Comparison of ENCODE assay signal across 9 cellular contexts in the genomic region with DNA sequence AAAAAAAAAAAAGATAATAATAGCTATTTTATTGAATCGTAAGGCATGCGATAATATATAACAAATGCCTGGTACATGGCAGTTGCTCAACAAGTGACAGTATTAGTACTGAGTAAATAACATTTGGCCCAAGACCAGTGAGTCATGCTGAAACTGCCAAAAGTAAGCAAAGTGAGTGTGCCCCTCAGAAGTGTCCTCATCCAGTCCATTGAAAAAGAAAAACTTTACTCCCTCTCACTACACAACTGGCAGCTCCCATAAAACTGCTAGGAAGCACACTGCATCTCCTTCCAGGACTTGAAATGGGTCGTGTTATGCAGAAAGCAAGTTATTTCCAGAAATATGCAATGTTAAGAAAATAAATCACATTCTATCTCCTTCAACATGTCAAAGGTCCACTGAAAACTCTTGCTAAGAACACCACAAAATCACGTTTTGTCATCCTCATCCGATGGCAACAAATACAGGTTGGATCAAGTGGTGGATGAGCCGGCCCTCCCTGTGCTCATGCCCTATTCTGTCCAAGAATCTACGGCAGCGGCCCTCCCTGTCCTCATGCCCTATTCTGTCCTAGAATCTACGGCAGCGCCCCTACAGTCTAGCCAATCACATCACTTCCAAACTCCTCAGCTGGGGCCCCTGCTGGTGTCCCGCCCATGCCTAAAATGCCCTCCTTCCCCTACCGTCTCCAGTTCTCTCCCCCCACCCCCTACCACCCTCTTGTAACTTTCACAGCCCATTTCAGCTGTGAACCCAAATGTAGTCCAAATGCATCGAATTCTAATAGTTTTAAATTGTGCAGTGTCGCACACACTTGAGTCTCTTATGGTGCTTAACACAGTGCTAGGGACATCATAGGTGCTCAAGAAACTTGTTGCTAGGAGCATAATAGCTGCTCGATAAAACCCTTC.
DNase-seq lines count a peak whose midpoint lies in the region; ATAC-seq and TF ChIP-seq lines count a peak whose summit lies in the region.
"Had no signal": no experiment of that assay in that cellular context is flagged by ENCODE, and none has a peak within 500 bp of the region (broad histone marks: within the 10 kb centered on the region; RNA-seq: fewer than 3 reads in every experiment).

No MANE protein-coding gene starts in this region.

- H3K36me3 ChIP-seq in GM06990 (ENCODE audit: control insufficient read depth, insufficient read depth, low read length) (no peaks in the 10 kb centered on the region), OCI-LY3 (replicated peaks; ENCODE audit: low read depth, low read length) (no peaks in the 10 kb centered on the region), rectal smooth muscle tissue (ENCODE audit: control insufficient read depth, insufficient read depth, low read length) (no peaks in the 10 kb centered on the region)

- ATAC-seq in GM18907 (IDR thresholded peaks at IDR 0.05; ENCODE audit: unreplicated experiment), result no peak
- ATAC-seq in GM21576 (IDR thresholded peaks at IDR 0.05; ENCODE audit: unreplicated experiment), result no peak
- no peak for ATAC-seq in HG02970 (IDR thresholded peaks at IDR 0.05; ENCODE audit: low FRiP score, unreplicated experiment)

- H4K20me1 ChIP-seq in OCI-LY3 (ENCODE audit: insufficient read depth, low read length), result peaks cover 8% of the 10 kb centered on the region; the same call in 1 of the 2 replicates

- peaks cover 48% of the 10 kb centered on the region for H3K79me2 ChIP-seq in OCI-LY3 (ENCODE audit: low read length)

- DNase-seq in GM06990 (ENCODE audit: extremely low read depth, insufficient read length) (no peak), fibroblast of mammary gland (ENCODE audit: low read depth) (peak; percentile 86), GM20000 (ENCODE audit: low spot score) (no peak)
- DNase-seq: islet precursor cell had no signal

- H3K9ac ChIP-seq in OCI-LY3 (ENCODE audit: low read length), result no peak overlapping the region
- H3K9ac ChIP-seq in rectal smooth muscle tissue (ENCODE audit: low read length), result no peak overlapping the region

- H3K27me3 ChIP-seq in GM06990 (replicated peaks; ENCODE audit: control insufficient read depth, insufficient read depth, low read length), result no peaks in the 10 kb centered on the region
- H3K27me3 ChIP-seq in OCI-LY3 (ENCODE audit: low read depth, low read length), result no peaks in the 10 kb centered on the region
- no peaks in the 10 kb centered on the region for H3K27me3 ChIP-seq in rectal smooth muscle tissue (ENCODE audit: control insufficient read depth, insufficient read depth, low read length)

- H3K4me1 ChIP-seq in OCI-LY3 (ENCODE audit: low read length) (peaks cover 16% of the 10 kb centered on the region), rectal smooth muscle tissue (ENCODE audit: control insufficient read depth, insufficient read depth, low read length) (peaks cover 3% of the 10 kb centered on the region)

- H3K4me2 ChIP-seq in OCI-LY3 (ENCODE audit: low read length), result peak overlapping the region; percentile 95

- H3K4me3 ChIP-seq in GM06990 (replicated peaks; ENCODE audit: low read depth, low read length) (peak overlapping the region; percentile 91), OCI-LY3 (ENCODE audit: low read length) (peak overlapping the region; percentile 99), fibroblast of mammary gland (ENCODE audit: control insufficient read depth, low read depth, low read length) (no peak overlapping the region), rectal smooth muscle tissue (ENCODE audit: low read length) (peak overlapping the region; percentile 10)

- H3K27ac ChIP-seq in OCI-LY3 (ENCODE audit: low read length) (no peak overlapping the region), rectal smooth muscle tissue (ENCODE audit: low read depth, low read length) (no peak overlapping the region)

- TF ChIP-seq CTCF in GM06990 (IDR thresholded peaks at IDR 0.05; ENCODE audit: insufficient read depth, low read length, poor library complexity, severe bottlenecking), result peak; percentile 36
- peak; percentile 29 for TF ChIP-seq CTCF in OCI-LY3 (IDR thresholded peaks at IDR 0.05; ENCODE audit: low read depth, low read length)
- no peak for TF ChIP-seq CTCF in fibroblast of mammary gland (conservative IDR thresholded peaks at IDR 0.05; ENCODE audit: control insufficient read depth, insufficient read depth, low read depth, low read length)
- no peak for TF ChIP-seq CTCF in GM20000 (IDR thresholded peaks at IDR 0.05; ENCODE audit: extremely low read depth, missing control alignments)

- H2AFZ ChIP-seq in OCI-LY3 (ENCODE audit: low read depth, low read length), result no peak overlapping the region

- H3K9me3 ChIP-seq in OCI-LY3 (ENCODE audit: insufficient read depth, low read length), result no peaks in the 10 kb centered on the region

Comparison
In these comparisons a context has a peak if more than half of its experiments do, and no peak if none do; other contexts are left out.
1. CTCF ChIP-seq: peak in GM06990 (single experiment) and OCI-LY3 (single experiment); none in fibroblast of mammary gland (single experiment) and GM20000 (single experiment).